In genomic region chr1:1115830-1116700, GRCh38 we compare ENCODE assay signal across 8 cellular contexts. TPM values are rescaled to one million over a fixed set of nuclear protein-coding genes. Genes with fewer than 3 reads are reported as not detected.
DNase-seq lines count a peak whose midpoint lies in the region; ATAC-seq and TF ChIP-seq lines count a peak whose summit lies in the region.

Gene C1orf159 (minus strand): TSS chr1:1116089. CDS start chr1:1091543, 24,546 bp downstream.

- H3K4me1 Mint-ChIP-seq in central memory CD8-positive, alpha-beta T cell, result peaks cover 6% of the 10 kb centered on the region

- peak within 1 kb of the TSS; percentile 86 for H3K4me3 Mint-ChIP-seq in central memory CD8-positive, alpha-beta T cell

- peak; percentile 48 for TF ChIP-seq POLR2A in GM18951 (IDR thresholded peaks at IDR 0.05; ENCODE audit: extremely low read depth, insufficient read depth, insufficient read length)
- TF ChIP-seq POLR2A in spleen (IDR thresholded peaks at IDR 0.05), result no peak

- ATAC-seq in HG03196 (IDR thresholded peaks at IDR 0.05; ENCODE audit: unreplicated experiment), result peak; percentile 96
- peak; percentile 95 for ATAC-seq in central memory CD8-positive, alpha-beta T cell (replicated peaks; ENCODE audit: extremely low read depth, poor library complexity, severe bottlenecking)

- peaks cover 0 to 30% (median 16%) of the 10 kb centered on the region in 6 donors for H3K4me1 ChIP-seq in spleen

- H3K27ac ChIP-seq in spleen, result peak within 1 kb of the TSS; percentile 48 to 90 (median 86)

- H3K9me3 Mint-ChIP-seq in central memory CD8-positive, alpha-beta T cell, result no peaks in the 10 kb centered on the region

- peaks cover 10% of the 10 kb centered on the region for H3K27me3 Mint-ChIP-seq in central memory CD8-positive, alpha-beta T cell

- peaks cover 0 to 43% (median 12%) of the 10 kb centered on the region in 7 donors for H3K27me3 ChIP-seq in spleen (replicated peaks in 1 of 7)

- H3K9me3 ChIP-seq in spleen, result peaks cover 0 to 18% (median 11%) of the 10 kb centered on the region in 8 donors

- in situ Hi-C loops in GM18951 (cut with MboI; ENCODE audit: low sequenced_read_pairs, unreplicated experiment), result loop anchor here (10.0 kb wide), 1 partner anchor 149 kb away; no protein-coding TSS in a partner anchor

- 0 to 1% (median 1%) methylated on average over 20 to 124 of the region's 124 CpGs for WGBS in spleen, 5 donors

- peak within 1 kb of the TSS; percentile 64 to 96 (median 92) for H3K4me3 ChIP-seq in spleen

- peaks cover 10% of the 10 kb centered on the region for H3K36me3 Mint-ChIP-seq in central memory CD8-positive, alpha-beta T cell (ENCODE audit: insufficient read depth)

- H3K36me3 ChIP-seq in spleen, result peaks cover 0 to 20% (median 6%) of the 10 kb centered on the region in 6 donors

- peak within 1 kb of the TSS; percentile 71 for H3K27ac Mint-ChIP-seq in central memory CD8-positive, alpha-beta T cell (ENCODE audit: low read depth)

- peak in 6 of 11 experiments; percentile 7 to 67 (median 42) for TF ChIP-seq CTCF in spleen (IDR thresholded peaks at IDR 0.05 in 8 of 11, conservative IDR thresholded peaks at IDR 0.05 in 3 of 11)

- peak; percentile 98 for DNase-seq in AG08395 (ENCODE audit: low spot score)
- DNase-seq in NCI-H446 (lab: John Stamatoyannopoulos, UW), result peak; percentile 97 to 100
- peak; percentile 97 to 99 (median 98) for DNase-seq in activated CD4-positive, CD25-positive, alpha-beta regulatory T cell (lab: John Stamatoyannopoulos, UW)
- DNase-seq in central memory CD8-positive, alpha-beta T cell (ENCODE audit: low spot score in 2 of 2), result peak; percentile 94 to 97
- peak; percentile 97 for DNase-seq in iris pigment epithelial cell (ENCODE audit: low read depth)
- peak; percentile 98 for DNase-seq in spleen

- intact Hi-C loops in spleen (cut with DNase I; ENCODE audit: low total_unique reads), result no loop called here

RNA-seq across cellular contexts. Expression of gene C1orf159, which starts in this region (rescaled TPM):
- 10 to 100 TPM; 12.1 to 22.5 (median 18.7) TPM for total RNA-seq in spleen
- polyA plus RNA-seq in spleen, result 10 to 100 TPM in 2 of 3 donors, 1 to 10 TPM in 1; 8.5 to 25.7 (median 24.1) TPM

Comparison
In these comparisons a context has a peak if more than half of its experiments do, and no peak if none do; other contexts are left out.
1. Peak in every context shown above with its lines: DNase-seq, ATAC-seq, H3K4me3 ChIP-seq and H3K27ac ChIP-seq.